ENCODE assay signal across 1 cellular context in the genomic region with DNA sequence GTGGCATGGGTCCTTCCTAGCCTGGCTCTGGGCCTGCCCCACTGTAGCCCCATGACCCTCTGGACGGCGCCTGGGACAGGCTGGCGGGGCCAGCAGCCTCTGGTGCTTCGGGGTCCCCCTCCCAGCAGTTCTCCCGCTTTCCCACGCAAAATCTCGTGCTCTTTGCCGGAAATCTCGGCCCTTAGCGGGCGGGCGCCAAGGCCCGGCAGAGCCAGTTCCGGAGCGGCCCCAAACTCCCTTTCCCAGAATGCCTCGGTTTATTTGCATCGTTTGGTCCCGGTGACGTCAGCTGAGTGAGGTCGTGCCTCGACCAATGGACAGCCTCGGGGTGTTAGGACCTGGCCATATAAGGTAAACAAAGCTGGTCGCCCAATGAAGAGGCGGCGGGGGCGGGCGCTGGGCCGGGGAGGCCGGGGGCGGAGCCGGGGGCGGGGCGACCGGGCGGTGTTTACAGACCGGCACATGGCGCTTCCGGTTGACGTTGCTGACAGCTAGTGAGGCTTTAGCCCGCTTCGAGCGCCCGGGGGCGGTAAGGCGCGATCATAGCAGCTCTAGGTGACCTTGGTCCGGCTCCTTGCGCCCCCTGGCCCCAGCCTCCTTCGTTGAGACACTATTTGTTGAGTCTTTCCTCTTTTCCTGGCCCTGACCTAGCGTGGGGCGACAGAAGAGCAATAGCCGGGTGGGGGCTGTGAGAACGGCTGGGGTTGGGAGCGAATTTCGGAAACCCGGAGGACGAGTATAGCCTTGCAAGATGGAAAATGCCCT.
TF ChIP-seq lines count a peak whose summit lies in the region.

No MANE protein-coding gene starts in this region.

TF ChIP-seq in GM23338, 12 proteins besides CTCF, POLR2A, EP300 and RAD21 (continued from another document):
- no peak for TF ChIP-seq REST (IDR thresholded peaks at IDR 0.05; ENCODE audit: unreplicated experiment)
- TF ChIP-seq JUNB (IDR thresholded peaks at IDR 0.05; ENCODE audit: unreplicated experiment), result no peak
- no peak for TF ChIP-seq EZH2phosphoT487 (IDR thresholded peaks at IDR 0.05; ENCODE audit: unreplicated experiment)
